ENCODE assay signal across 8 cellular contexts in genomic region chr3:8176759-8177483, GRCh38.
DNase-seq lines count a peak whose midpoint lies in the region; ATAC-seq, FAIRE-seq and TF ChIP-seq lines count a peak whose summit lies in the region.
"Not testable (repeated sequence)": the region's sequence is repeated elsewhere in the genome, so short reads cannot be mapped to it uniquely, and the experiment has no call there.

No MANE protein-coding gene starts in this region.

- peaks cover 39% of the 10 kb centered on the region for H3K4me1 Mint-ChIP-seq in WTC11

- TF ChIP-seq POLR2A in HCT116 (IDR thresholded peaks at IDR 0.05; ENCODE audit: borderline replicate concordance, extremely low read depth, insufficient read depth, insufficient read length): not testable (repeated sequence)

- peak overlapping the region; percentile 19; the same call in 1 of the 2 replicates for H3K4me2 ChIP-seq in HCT116 (ENCODE audit: low read length)
- H3K4me2 ChIP-seq in keratinocyte (ENCODE audit: control insufficient read depth, extremely low read depth, insufficient read depth, low read depth, low read length): not testable (repeated sequence)

- RAD21 ChIA-PET in HCT116 (lab: Charles Lee; ENCODE audit: low non-redundant PET in 1 of 2, low total read pairs in 2 of 2, uncharacterized antibody in 2 of 2, unreplicated experiment in 2 of 2): not testable (repeated sequence)

- POLR2A ChIA-PET in HCT116 (lab: Charles Lee); RWPE1 (lab: Yijun Ruan, JAX; ENCODE audit: low non-redundant PET); WTC11 (lab: Charles Lee): not testable (repeated sequence)

- TF ChIP-seq RAD21 in HCT116 (IDR thresholded peaks at IDR 0.05; ENCODE audit: low read depth): not testable (repeated sequence)

- H3K27me3 Mint-ChIP-seq in WTC11 (ENCODE audit: low read depth): not testable (repeated sequence)

- H3K36me3 Mint-ChIP-seq in WTC11: not testable (repeated sequence)

- H3K27ac ChIP-seq in HCT116 (ENCODE audit: low read depth, low read length); RWPE1; keratinocyte (ENCODE audit: control insufficient read depth, insufficient read depth, low read length): not testable (repeated sequence)

- not testable (repeated sequence) for ATAC-seq in HCT116, WTC11

- BruUV-seq in HCT116 (replicated peaks; lab: Mats Ljungman, UMichigan): not testable (repeated sequence)

- not testable (repeated sequence) for H3K36me3 ChIP-seq in HCT116 (ENCODE audit: control insufficient read depth in 1 of 2, insufficient read depth in 2 of 2, low read length in 2 of 2); keratinocyte (ENCODE audit: control insufficient read depth in 2 of 2, extremely low read depth in 1 of 2, insufficient read depth in 2 of 2, low read length in 2 of 2)

- not testable (repeated sequence) for TF ChIP-seq CTCF in AG10803 (conservative IDR thresholded peaks at IDR 0.05; ENCODE audit: low read length); HCT116 (IDR thresholded peaks at IDR 0.05 in 2 of 3, conservative IDR thresholded peaks at IDR 0.05 in 1 of 3; ENCODE audit: borderline replicate concordance in 1 of 3, insufficient read depth in 1 of 3, low read depth in 2 of 3, low read length in 2 of 3); RWPE1 (conservative IDR thresholded peaks at IDR 0.05; ENCODE audit: low read depth); WTC11 (IDR thresholded peaks at IDR 0.05); epithelial cell of esophagus (IDR thresholded peaks at IDR 0.05; ENCODE audit: insufficient read depth, low read depth, low read length, missing control alignments); keratinocyte (optimal IDR thresholded peaks at IDR 0.05 in 1 of 3, IDR thresholded peaks at IDR 0.05 in 1 of 3, conservative IDR thresholded peaks at IDR 0.05 in 1 of 3; ENCODE audit: extremely low read depth in 1 of 3, insufficient read depth in 2 of 3, low read length in 3 of 3); retinal pigment epithelial cell (conservative IDR thresholded peaks at IDR 0.05; ENCODE audit: low read depth, low read length)

- not testable (repeated sequence) for H3K4me3 ChIP-seq in AG10803 (ENCODE audit: low read length); HCT116 (replicated peaks in 1 of 2; ENCODE audit: low read depth in 1 of 2, low read length in 2 of 2); epithelial cell of esophagus (ENCODE audit: low read length); keratinocyte (ENCODE audit: control insufficient read depth in 2 of 3, extremely low read depth in 1 of 3, insufficient read depth in 2 of 3, low read depth in 1 of 3, low read length in 3 of 3); retinal pigment epithelial cell (ENCODE audit: low read length)

- H3K27ac Mint-ChIP-seq in WTC11: peak overlapping the region; percentile 87; the same call in 1 of the 2 replicates

- H3K9me3 ChIP-seq in HCT116 (ENCODE audit: control insufficient read depth in 1 of 2, insufficient read depth in 1 of 2, low read depth in 1 of 2, low read length in 2 of 2); keratinocyte (ENCODE audit: control insufficient read depth, low read depth, low read length): not testable (repeated sequence)

- H3K4me3 Mint-ChIP-seq in WTC11: peak overlapping the region; percentile 41

- not testable (repeated sequence) for H3K9me3 Mint-ChIP-seq in WTC11

- dilution Hi-C loops in keratinocyte (cut with MboI; ENCODE audit: extremely low pct_ligation_motif_present, low sequenced_read_pairs): not testable (repeated sequence)

- intact Hi-C loops in HCT116 (cut with micrococcal nuclease): not testable (repeated sequence)

- not testable (repeated sequence) for H3K9ac ChIP-seq in HCT116 (ENCODE audit: low read length); keratinocyte (ENCODE audit: control insufficient read depth, extremely low read depth, insufficient read depth, low read length)

- not testable (repeated sequence) for H3K27me3 ChIP-seq in HCT116 (ENCODE audit: insufficient read depth, low read length); keratinocyte (ENCODE audit: control insufficient read depth, extremely low read depth, insufficient read depth, low read length)

- CTCF ChIA-PET in HCT116 (lab: Charles Lee); RWPE1 (lab: Yijun Ruan, JAX): not testable (repeated sequence)
- CTCF ChIA-PET in WTC11 (lab: Charles Lee): interaction anchor here (0.9 kb wide), 1 partner anchor 63 kb away, joined by 5 read pairs; no protein-coding TSS in a partner anchor

- DNase-seq in AG10803 (ENCODE audit: low read depth): peak; percentile 10
- DNase-seq in HCT116 (ENCODE audit: low read depth, low spot score): peak; percentile 7
- DNase-seq in NCI-H82 (lab: John Stamatoyannopoulos, UW): peak; percentile 78
- peak; percentile 7 for DNase-seq in RWPE1 (ENCODE audit: low spot score)
- not testable (repeated sequence) for DNase-seq in WTC11 (ENCODE audit: low spot score)
- peak; percentile 92 for DNase-seq in epithelial cell of esophagus (ENCODE audit: low read depth)
- peak; percentile 30 for DNase-seq in keratinocyte (ENCODE audit: low read depth, low spot score)
- DNase-seq in retinal pigment epithelial cell (ENCODE audit: low read depth): peak; percentile 52

- not testable (repeated sequence) for H3K79me2 ChIP-seq in HCT116 (ENCODE audit: insufficient read depth, low read length); keratinocyte (ENCODE audit: control insufficient read depth, insufficient read depth, low read length)

- H2AFZ ChIP-seq in HCT116 (ENCODE audit: low read depth, low read length, poor library complexity, severe bottlenecking); keratinocyte (ENCODE audit: control insufficient read depth, low read length): not testable (repeated sequence)

- H4K20me1 ChIP-seq in HCT116 (ENCODE audit: insufficient read depth); keratinocyte (ENCODE audit: control insufficient read depth, extremely low read depth, insufficient read depth, low read length): not testable (repeated sequence)

- not testable (repeated sequence) for H3K9me1 ChIP-seq in keratinocyte (ENCODE audit: control insufficient read depth, extremely low read depth, insufficient read depth, low read length)

- H3K9me2 ChIP-seq in HCT116 (ENCODE audit: insufficient read depth): not testable (repeated sequence)

- FAIRE-seq in keratinocyte (lab: Jason Lieb, UNC): peak; percentile 51

- not testable (repeated sequence) for H3K4me1 ChIP-seq in HCT116 (ENCODE audit: control insufficient read depth in 1 of 2, insufficient read depth in 2 of 2, low read length in 2 of 2); keratinocyte (ENCODE audit: control insufficient read depth, extremely low read depth, insufficient read depth, low read length)

TF ChIP-seq in HCT116, 20 proteins besides CTCF, POLR2A, EP300 and RAD21:
- TF ChIP-seq JUND (IDR thresholded peaks at IDR 0.05) (0 out of 2 replicates have a peak, but pooled peaks have one; percentile 18), MAX (IDR thresholded peaks at IDR 0.05) (peak; percentile 27; the same call in 1 of the 2 replicates)
